Comparison of ENCODE assay signal across 18 cellular contexts in the genomic region with DNA sequence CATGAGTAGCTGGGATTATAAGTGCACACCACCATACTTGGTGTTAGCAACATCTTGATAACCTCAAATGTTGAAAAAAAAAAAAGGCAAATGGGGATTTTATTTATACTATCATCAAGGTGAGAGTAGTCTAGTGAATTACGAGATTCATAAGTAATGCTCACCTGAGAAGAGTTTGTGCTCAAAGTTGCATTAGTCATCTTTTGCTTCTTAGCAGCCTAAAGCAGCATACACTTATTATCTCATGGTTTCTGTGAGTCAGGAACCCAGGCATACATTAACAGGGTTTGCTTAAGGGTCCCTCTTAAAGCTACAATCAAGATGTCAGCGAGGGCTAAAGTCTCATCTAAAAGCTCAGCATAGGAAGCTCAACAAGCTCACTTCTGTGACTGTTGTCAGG. TPM values are rescaled to one million over a fixed set of nuclear protein-coding genes. Genes with fewer than 3 reads are reported as not detected.
DNase-seq lines count a peak whose midpoint lies in the region; ATAC-seq and TF ChIP-seq lines count a peak whose summit lies in the region.
"Had no signal": no experiment of that assay in that cellular context is flagged by ENCODE, and none has a peak within 500 bp of the region (broad histone marks: within the 10 kb centered on the region; RNA-seq: fewer than 3 reads in every experiment).

No MANE protein-coding gene starts in this region.

- no peak overlapping the region for H3K4me3 ChIP-seq in DND-41 (ENCODE audit: low read depth in 1 of 2, low read length in 2 of 2)
- H3K4me3 ChIP-seq in IMR-90 (ENCODE audit: insufficient read depth, low read depth, low read length) = no peak overlapping the region
- no peak overlapping the region for H3K4me3 ChIP-seq in epithelial cell of esophagus (ENCODE audit: low read length)

- H3K4ac ChIP-seq in IMR-90 (ENCODE audit: low read depth, low read length) = peak overlapping the region; percentile 33; the same call in 1 of the 2 replicates

- peak overlapping the region; percentile 68 for H2BK120ac ChIP-seq in IMR-90 (ENCODE audit: low read depth, low read length)

- H3K36me3 ChIP-seq in DND-41 (ENCODE audit: insufficient read depth, low read length) (no peaks in the 10 kb centered on the region), IMR-90 (ENCODE audit: control insufficient read depth, insufficient read depth, low read length) (no peaks in the 10 kb centered on the region)
- H3K36me3 ChIP-seq: BE2C had no signal

- no peak overlapping the region for H3K4me2 ChIP-seq in DND-41 (ENCODE audit: insufficient read depth, low read length)
- H3K4me2 ChIP-seq in IMR-90 (ENCODE audit: low read depth, low read length) = no peak overlapping the region

- no peaks in the 10 kb centered on the region for H3K79me2 ChIP-seq in DND-41 (ENCODE audit: insufficient read depth, low read length)

- H3K27me3 ChIP-seq in DND-41 (ENCODE audit: insufficient read depth, low read length, poor library complexity) (no peaks in the 10 kb centered on the region), IMR-90 (ENCODE audit: control insufficient read depth, insufficient read depth, low read length) (no peaks in the 10 kb centered on the region)

- peaks cover 0 to 8% of the 10 kb centered on the region in 2 experiments; a peak in 1 of 4 replicates for H3K79me1 ChIP-seq in IMR-90 (ENCODE audit: low read depth in 1 of 2, low read length in 2 of 2)

- no peak overlapping the region for H2AK9ac ChIP-seq in IMR-90 (replicated peaks; ENCODE audit: low read depth, low read length, poor library complexity)

- H3K9me3 ChIP-seq in DND-41 (ENCODE audit: insufficient read depth, low read length, severe bottlenecking) (no peaks in the 10 kb centered on the region), IMR-90 (ENCODE audit: control insufficient read depth, insufficient read depth, low read length) (no peaks in the 10 kb centered on the region)
- H3K9me3 ChIP-seq: BE2C had no signal

- H3K4me1 ChIP-seq in DND-41 (ENCODE audit: insufficient read depth, low read length) (peaks cover 36% of the 10 kb centered on the region), IMR-90 (ENCODE audit: control insufficient read depth, insufficient read depth, low read length) (peaks cover 27% of the 10 kb centered on the region)
- H3K4me1 ChIP-seq: BE2C had no signal

- CTCF ChIA-PET in IMR-90 (lab: Yijun Ruan, JAX) = no interaction called here

- H3K18ac ChIP-seq in IMR-90 (ENCODE audit: low read depth, low read length) = peak overlapping the region; percentile 49; the same call in 1 of the 2 replicates

- peaks cover 7% of the 10 kb centered on the region; the same call in 1 of the 2 replicates for H3K9me1 ChIP-seq in IMR-90 (ENCODE audit: insufficient read depth, low read length)

- intact Hi-C loops in IMR-90 (cut with micrococcal nuclease) = no loop called here

- H3K27ac ChIP-seq in DND-41 (ENCODE audit: low read length) = peak overlapping the region; percentile 46; the same call in 1 of the 2 replicates
- H3K27ac ChIP-seq in IMR-90 (ENCODE audit: insufficient read depth, low read length) = no peak overlapping the region

- TF ChIP-seq CTCF in DND-41 (IDR thresholded peaks at IDR 0.05; ENCODE audit: borderline replicate concordance, extremely low read depth, low read length, poor library complexity, severe bottlenecking) (no peak), IMR-90 (conservative IDR thresholded peaks at IDR 0.05; ENCODE audit: low read depth, low read length) (no peak), epithelial cell of esophagus (IDR thresholded peaks at IDR 0.05; ENCODE audit: insufficient read depth, low read depth, low read length, missing control alignments) (no peak)

- no peak for TF ChIP-seq RAD21 in IMR-90 (IDR thresholded peaks at IDR 0.05; ENCODE audit: low read length)

- in situ Hi-C loops in IMR-90 (cut with MboI; ENCODE audit: low sequenced_read_pairs) = no loop called here

- peak overlapping the region; percentile 67 for H2BK20ac ChIP-seq in IMR-90 (ENCODE audit: low read depth, low read length)

- no peak overlapping the region for H3K9ac ChIP-seq in DND-41 (ENCODE audit: low read depth, low read length)
- H3K9ac ChIP-seq in IMR-90 (ENCODE audit: low read depth, low read length) = no peak overlapping the region

- dilution Hi-C loops in IMR-90 (cut with HindIII; ENCODE audit: low sequenced_read_pairs, unreplicated experiment) = no loop called here

- 0 out of 2 replicates have a peak overlapping the region, but pooled peaks have one; percentile 11 for H3K14ac ChIP-seq in IMR-90 (replicated peaks; ENCODE audit: low read depth, low read length)

- H2BK15ac ChIP-seq in IMR-90 (ENCODE audit: low read depth, low read length) = peak overlapping the region; percentile 74; the same call in 2 of the 3 replicates

- peak overlapping the region; percentile 41 for H4K91ac ChIP-seq in IMR-90 (ENCODE audit: insufficient read depth, low read depth, low read length)

- H4K20me1 ChIP-seq in DND-41 (ENCODE audit: insufficient read depth, low read length) (no peaks in the 10 kb centered on the region), IMR-90 (ENCODE audit: insufficient read depth, low read length) (no peaks in the 10 kb centered on the region)

- peak overlapping the region in 1 of 2 experiments; percentile 12; a peak in 1 of 4 replicates for H4K8ac ChIP-seq in IMR-90 (ENCODE audit: low read depth in 2 of 2, low read length in 2 of 2)

- no peak overlapping the region for H2BK5ac ChIP-seq in IMR-90 (ENCODE audit: low read depth, low read length, poor library complexity, severe bottlenecking)

- H4K5ac ChIP-seq in IMR-90 (ENCODE audit: low read depth, low read length) = no peak overlapping the region; the same call in 1 of the 2 replicates

- H2AK5ac ChIP-seq in IMR-90 (ENCODE audit: low read depth, low read length) = 0 out of 2 replicates have a peak overlapping the region, but pooled peaks have one; percentile 30

- BruUV-seq in IMR-90 (replicated peaks; lab: Mats Ljungman, UMichigan) = no TSS peak

- TF ChIP-seq POLR2A in IMR-90 (IDR thresholded peaks at IDR 0.05; ENCODE audit: low read depth, low read length) = no peak

- H2AFZ ChIP-seq in DND-41 (ENCODE audit: low read depth, low read length) (no peak overlapping the region), IMR-90 (replicated peaks; ENCODE audit: low read length, poor library complexity) (no peak overlapping the region)

- ATAC-seq in DND-41 (ENCODE audit: insufficient read depth, low read depth) = no peak
- ATAC-seq in IMR-90 (ENCODE audit: low read depth) = no peak
- ATAC-seq in GM21529 (IDR thresholded peaks at IDR 0.05; ENCODE audit: unreplicated experiment) = no peak
- ATAC-seq: HepG2 had no signal

- WGBS in IMR-90 (ENCODE audit: extremely low coverage in 2 of 2, insufficient read length in 1 of 2), 2 experiments = no CpG with 5 or more reads among the region's 2 CpGs

- peak overlapping the region; percentile 18; the same call in 1 of the 2 replicates for H3K56ac ChIP-seq in IMR-90 (ENCODE audit: extremely low read depth, insufficient read depth, low read length)

- H3K23ac ChIP-seq in IMR-90 (ENCODE audit: low read depth, low read length) = no peak overlapping the region

- POLR2A ChIA-PET in IMR-90 (lab: Charles Lee; ENCODE audit: unreplicated experiment) = no interaction called here

- no peak for DNase-seq in DND-41
- no peak for DNase-seq in IMR-90
- peak; percentile 81 for DNase-seq in epithelial cell of esophagus (ENCODE audit: low read depth)
- peak; percentile 25 for DNase-seq in glomerular visceral epithelial cell (ENCODE audit: extremely low spot score)
- no peak for DNase-seq in nucleus accumbens (lab: John Stamatoyannopoulos, UW)
- DNase-seq in stimulated activated CD4-positive, alpha-beta T cell treated with anti-CD3 and anti-CD28 coated beads, Interleukin-4, amount 100 ng/mL, for 1 hour = no peak
- no peak for DNase-seq in NCI-H1930 (lab: John Stamatoyannopoulos, UW)
- DNase-seq: ACHN; BE2C; C1 segment of cervical spinal cord; CD4-positive, CD25-positive, alpha-beta regulatory T cell; CD8-positive, alpha-beta memory T cell; COR-L47; DMS 273 treated with DMSO at 0.1 percent for 48 hours; DMS53; H9 had no signal

TF ChIP-seq in IMR-90, 13 proteins besides CTCF, POLR2A, EP300 and RAD21 (continues in another document):
- no peak for TF ChIP-seq MXI1 (IDR thresholded peaks at IDR 0.05; ENCODE audit: borderline replicate concordance, low read depth, low read length)
- TF ChIP-seq NFE2L2 (IDR thresholded peaks at IDR 0.05; ENCODE audit: low read depth, low read length) = no peak
- TF ChIP-seq RFX5 (IDR thresholded peaks at IDR 0.05; ENCODE audit: low read depth, low read length) = no peak
- no peak for TF ChIP-seq SMC3 (IDR thresholded peaks at IDR 0.05; ENCODE audit: low read depth, low read length)
- no peak for TF ChIP-seq BHLHE40 (IDR thresholded peaks at IDR 0.05; ENCODE audit: low read depth, low read length)
- TF ChIP-seq, protein P1, sequence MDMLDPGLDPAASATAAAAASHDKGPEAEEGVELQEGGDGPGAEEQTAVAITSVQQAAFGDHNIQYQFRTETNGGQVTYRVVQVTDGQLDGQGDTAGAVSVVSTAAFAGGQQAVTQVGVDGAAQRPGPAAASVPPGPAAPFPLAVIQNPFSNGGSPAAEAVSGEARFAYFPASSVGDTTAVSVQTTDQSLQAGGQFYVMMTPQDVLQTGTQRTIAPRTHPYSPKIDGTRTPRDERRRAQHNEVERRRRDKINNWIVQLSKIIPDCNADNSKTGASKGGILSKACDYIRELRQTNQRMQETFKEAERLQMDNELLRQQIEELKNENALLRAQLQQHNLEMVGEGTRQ (IDR thresholded peaks at IDR 0.05; ENCODE audit: low read depth, low read length) = no peak
- TF ChIP-seq MAFK (IDR thresholded peaks at IDR 0.05; ENCODE audit: low read depth, low read length) = no peak
- no peak for TF ChIP-seq CHD1 (IDR thresholded peaks at IDR 0.05; ENCODE audit: low read depth, low read length)

RNA-seq across cellular contexts. Expression of a gene that starts 8.2 kb away (rescaled TPM):
- total RNA-seq in IMR-90 (2012; rRNA removed) = 47.5 and 85.8 TPM in 2 replicates
- 27.3 and 34.7 TPM in 2 replicates for polyA plus RNA-seq in IMR-90 (2012; rRNA removed)
- 3.8 and 4.3 TPM in 2 replicates for polyA plus RNA-seq in IMR-90 (2012; cell fraction: cytosol; rRNA removed)
- polyA plus RNA-seq in IMR-90 (2012; cell fraction: nucleus; rRNA removed; ENCODE audit: low replicate concordance) = 5.7 and 33.2 TPM in 2 replicates

RNA-seq across cellular contexts. Expression of a gene that starts 28.0 kb away (rescaled TPM):
- 1.4 TPM in 2 replicates for total RNA-seq in IMR-90 (2012; rRNA removed)
- 2.0 and 2.8 TPM in 2 replicates for polyA plus RNA-seq in IMR-90 (2012; rRNA removed)
- polyA plus RNA-seq in IMR-90 (2012; cell fraction: cytosol; rRNA removed) = 0.68 and 0.71 TPM in 2 replicates
- polyA plus RNA-seq in IMR-90 (2012; cell fraction: nucleus; rRNA removed; ENCODE audit: low replicate concordance) = 1.1 and 4.1 TPM in 2 replicates
- total RNA-seq: CD4-positive, CD25-positive, alpha-beta regulatory T cell; HepG2 had no signal
- polyA plus RNA-seq: HepG2 had no signal

RNA-seq across cellular contexts. Expression of a gene that starts 30.7 kb away (rescaled TPM):
- total RNA-seq in IMR-90 (2012; rRNA removed) = 54.3 and 59.7 TPM in 2 replicates
- polyA plus RNA-seq in IMR-90 (2012; rRNA removed) = 21.3 and 22.8 TPM in 2 replicates
- 6.7 and 10.4 TPM in 2 replicates for polyA plus RNA-seq in IMR-90 (2012; cell fraction: cytosol; rRNA removed)
- polyA plus RNA-seq in IMR-90 (2012; cell fraction: nucleus; rRNA removed; ENCODE audit: low replicate concordance) = 5.3 and 8.3 TPM in 2 replicates

Comparison
In these comparisons a context has a peak if more than half of its experiments do, and no peak if none do; other contexts are left out.
1. DNase-seq: peak in epithelial cell of esophagus (single experiment) and glomerular visceral epithelial cell (single experiment); none in DND-41 (single experiment), IMR-90 (single experiment), nucleus accumbens (0 of 56), stimulated activated CD4-positive, alpha-beta T cell treated with anti-CD3 and anti-CD28 coated beads, Interleukin-4, amount 100 ng/mL, for 1 hour (single experiment) and NCI-H1930 (0 of 2).